In genomic region chr1:226121049-226121586, GRCh38 we compare ENCODE assay signal across 8 cellular contexts. TPM values are rescaled to one million over a fixed set of nuclear protein-coding genes. Genes with fewer than 3 reads are reported as not detected.
DNase-seq lines count a peak whose midpoint lies in the region; ATAC-seq and TF ChIP-seq lines count a peak whose summit lies in the region.

No MANE protein-coding gene starts in this region.

- peak overlapping the region; percentile 96; the same call in 1 of the 2 replicates for H3K4me2 ChIP-seq in PC-9

- no peak overlapping the region for H2AFZ ChIP-seq in PC-9

- H3K4me3 ChIP-seq in PC-9 (peak overlapping the region; percentile 79; the same call in 1 of the 2 replicates), prostate gland (peak overlapping the region; percentile 53 to 54)

- POLR2A ChIA-PET in PC-9 (lab: Charles Lee; ENCODE audit: unreplicated experiment): no interaction called here

- no peak for ATAC-seq in GM18909 (IDR thresholded peaks at IDR 0.05; ENCODE audit: poor library complexity, unreplicated experiment)
- no peak for ATAC-seq in GM19452 (IDR thresholded peaks at IDR 0.05; ENCODE audit: unreplicated experiment)

- H3K27me3 ChIP-seq in PC-9 (ENCODE audit: insufficient read depth, low read depth): no peaks in the 10 kb centered on the region
- H3K27me3 ChIP-seq in prostate gland (replicated peaks; ENCODE audit: insufficient read depth): no peaks in the 10 kb centered on the region

- peaks cover 26% of the 10 kb centered on the region for H3K4me1 ChIP-seq in PC-9 (replicated peaks; ENCODE audit: insufficient read depth)
- no peaks in the 10 kb centered on the region for H3K4me1 ChIP-seq in prostate gland (replicated peaks)

- H3K9me2 ChIP-seq in PC-9 (ENCODE audit: insufficient read depth): no peaks in the 10 kb centered on the region

- TF ChIP-seq CTCF in PC-9 (conservative IDR thresholded peaks at IDR 0.05) (no peak), prostate gland (IDR thresholded peaks at IDR 0.05) (no peak)

- no peaks in the 10 kb centered on the region for H4K20me1 ChIP-seq in PC-9 (ENCODE audit: insufficient read depth)

- peaks cover 22% of the 10 kb centered on the region; the same call in 1 of the 2 replicates for H3F3A ChIP-seq in PC-9 (ENCODE audit: insufficient read depth, low read depth)

- peak; percentile 2 for DNase-seq in Daoy (ENCODE audit: low read depth)
- no peak for DNase-seq in PC-9
- DNase-seq in epithelial cell of prostate (ENCODE audit: low read depth, low spot score): no peak
- DNase-seq in prostate gland (ENCODE audit: low spot score): no peak
- no peak for DNase-seq in globus pallidus (ENCODE audit: low spot score)
- no peak for DNase-seq in activated CD8-positive, alpha-beta memory T cell treated with anti-CD3 and anti-CD28 coated beads for 24 hours

- H3K27ac ChIP-seq in PC-9 (no peak overlapping the region), epithelial cell of prostate (peak overlapping the region; percentile 97), prostate gland (peak overlapping the region in 1 of 2 donors; percentile 85)

- H3K9me3 ChIP-seq in PC-9 (ENCODE audit: insufficient read depth, low read depth): no peaks in the 10 kb centered on the region
- H3K9me3 ChIP-seq in prostate gland: no peaks in the 10 kb centered on the region

- H3K36me3 ChIP-seq in PC-9 (ENCODE audit: low read depth) (no peaks in the 10 kb centered on the region), prostate gland (no peaks in the 10 kb centered on the region)

- intact Hi-C loops in PC-9 (cut with micrococcal nuclease; ENCODE audit: unreplicated experiment) (loop anchor here (5.0 kb wide), 1 partner anchor 644 kb away; no protein-coding TSS in a partner anchor), prostate gland (cut with DNase I) (loop anchor here (2.0 kb wide), 1 partner anchor 56 kb away; no protein-coding TSS in a partner anchor)

- no peak for TF ChIP-seq POLR2A in prostate gland (IDR thresholded peaks at IDR 0.05)

- TSS peak; percentile 9 for BruUV-seq in PC-9 (replicated peaks; lab: Mats Ljungman, UMichigan)

- WGBS in prostate gland: 18% methylated on average over 35 of the region's 37 CpGs

- CTCF ChIA-PET in PC-9 (lab: Charles Lee): interaction anchor here (1.1 to 1.6 kb wide), 2 partner anchors 10 to 56 kb away, joined by 3 to 16 read pairs; no protein-coding TSS in a partner anchor

- H3K79me2 ChIP-seq in PC-9 (ENCODE audit: low read depth): no peaks in the 10 kb centered on the region

RNA-seq across cellular contexts. Expression of gene H3-3A, which starts 58.6 kb away (rescaled TPM):
- 266 and 305 TPM in 2 replicates for total RNA-seq in Daoy (2014; rRNA removed; shearing (Covaris generic))
- total RNA-seq in PC-9 (2021): 404 and 584 TPM in 2 replicates
- total RNA-seq in prostate gland: 100 to 1,000 TPM; 400 to 481 TPM
